7 cellular contexts compared by ENCODE assay signal in the genomic region with DNA sequence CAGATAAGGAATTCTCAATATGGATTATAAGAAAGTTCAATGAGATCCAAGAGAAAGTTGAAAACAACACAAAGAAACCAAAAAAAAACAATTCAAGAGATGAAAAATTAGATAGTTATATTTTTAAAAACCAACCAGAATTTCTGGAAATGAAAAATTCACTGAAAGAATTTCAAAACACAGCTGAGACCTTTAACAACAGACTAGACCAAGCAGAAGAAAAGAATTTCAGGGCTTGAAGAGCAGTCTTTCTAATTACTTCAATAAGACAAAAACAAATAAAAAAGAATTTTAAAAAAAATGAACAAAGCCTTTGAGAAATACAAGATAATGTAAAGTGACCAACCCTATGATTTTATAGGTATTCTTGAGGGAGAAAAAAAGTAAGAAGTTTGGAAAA.
"Had no signal": no experiment of that assay in that cellular context is flagged by ENCODE, and none has a peak within 500 bp of the region (broad histone marks: within the 10 kb centered on the region; RNA-seq: fewer than 3 reads in every experiment).

No MANE protein-coding gene starts in this region.

- FAIRE-seq: HTR-8/SVneo had no signal

- DNase-seq: GM23248, GOT3, H7, HFFc6 had no signal

- H2AFZ ChIP-seq: GM23248 had no signal

- H3K27ac ChIP-seq: GM23248 had no signal

- H3K4me1 ChIP-seq: HAP-1 had no signal

- H3K9ac ChIP-seq: GM23248 had no signal

- ATAC-seq: HCT116 had no signal

- H3K4me3 ChIP-seq: GM23248, HAP-1 had no signal

- H3K36me3 ChIP-seq: HAP-1 had no signal
